Comparison of ENCODE assay signal across 27 cellular contexts in genomic region chr7:151204383-151205032, GRCh38. TPM values are rescaled to one million over a fixed set of nuclear protein-coding genes. Genes with fewer than 3 reads are reported as not detected.
A peak's percentile ranks its signal among the peaks of the same experiment; 100 is the strongest.
DNase-seq lines count a peak whose midpoint lies in the region; ATAC-seq and TF ChIP-seq lines count a peak whose summit lies in the region.
"Had no signal": no experiment of that assay in that cellular context is flagged by ENCODE, and none has a peak within 500 bp of the region (broad histone marks: within the 10 kb centered on the region; RNA-seq: fewer than 3 reads in every experiment).

No MANE protein-coding gene starts in this region.

- ATAC-seq in RWPE2 (ENCODE audit: low read depth), result peak; percentile 28; the same call in 2 of the 3 replicates
- peak; percentile 46 for ATAC-seq in left colon
- ATAC-seq: naive thymus-derived CD8-positive, alpha-beta T cell had no signal

- H3K36me3 ChIP-seq in RWPE2 (ENCODE audit: low read depth) (no peaks in the 10 kb centered on the region), tibial artery (no peaks in the 10 kb centered on the region)
- H3K36me3 ChIP-seq: WERI-Rb-1 had no signal

- H3K9me3 ChIP-seq in RWPE2 (ENCODE audit: severe bottlenecking) (no peaks in the 10 kb centered on the region), tibial artery (no peaks in the 10 kb centered on the region)

- H3K27ac ChIP-seq in RWPE2 (ENCODE audit: poor library complexity, severe bottlenecking) (no peak overlapping the region), tibial artery (no peak overlapping the region), substantia nigra (ENCODE audit: low read depth, low read length, poor library complexity, severe bottlenecking) (no peak overlapping the region)
- H3K27ac ChIP-seq: WERI-Rb-1 had no signal

- H3K4me1 ChIP-seq in RWPE2 (ENCODE audit: insufficient read depth, poor library complexity, severe bottlenecking) (no peaks in the 10 kb centered on the region), tibial artery (no peaks in the 10 kb centered on the region)

- CTCF ChIA-PET in GM10248 (lab: Yijun Ruan, JAX), result interaction anchor here (1.2 to 1.6 kb wide), 3 partner anchors 9 to 42 kb away, joined by 3 to 4 read pairs (median 3); no protein-coding TSS in a partner anchor

- TF ChIP-seq CTCF in AG09309 (IDR thresholded peaks at IDR 0.05; ENCODE audit: control insufficient read depth, insufficient read depth, low read depth, low read length, missing control alignments), result peak; percentile 5
- TF ChIP-seq CTCF in RWPE2 (IDR thresholded peaks at IDR 0.05; ENCODE audit: poor library complexity, severe bottlenecking), result no peak
- TF ChIP-seq CTCF in tibial artery (IDR thresholded peaks at IDR 0.05), result no peak
- no peak for TF ChIP-seq CTCF in GM10248 (IDR thresholded peaks at IDR 0.05; ENCODE audit: control extremely low read depth, extremely low read depth, low read depth, missing control alignments)

- DNase-seq in AG09309 (ENCODE audit: low read depth), result no peak
- peak; percentile 38 for DNase-seq in DMS53 treated with DMSO at 0.1 percent for 48 hours (lab: John Stamatoyannopoulos, UW; ENCODE audit: unreplicated experiment)
- no peak for DNase-seq in RWPE2 (ENCODE audit: low spot score)
- DNase-seq in left colon, result no peak
- DNase-seq in NCI-H345 (lab: John Stamatoyannopoulos, UW), result no peak
- no peak for DNase-seq in tibial artery
- DNase-seq in GM10248 (ENCODE audit: extremely low spot score), result no peak
- DNase-seq in substantia nigra (lab: John Stamatoyannopoulos, UW), result no peak
- DNase-seq: activated CD4-positive, alpha-beta T cell treated with anti-CD3 and anti-CD28 coated beads, Interleukin-2, amount 10 ng/mL, durations not matched to agents 24 days and 14 days; activated gamma-delta T cell treated with Interleukin-2 at 50 U/mL for 16 hours; activated T-cell treated with anti-CD3 and anti-CD28 coated beads, Interleukin-2, amount 50 U/mL, for 24 hours; C1 segment of cervical spinal cord; HFFc6; Kasumi-1; midbrain; naive thymus-derived CD8-positive, alpha-beta T cell; NCI-H187; NCI-H2227 treated with DMSO at 0.1 percent for 48 hours; retina; stimulated activated CD4-positive, alpha-beta T cell treated with anti-CD3 and anti-CD28 coated beads, Interleukin-2, amount 100 ng/mL, for 24 hours; WERI-Rb-1 had no signal

- POLR2A ChIA-PET in GM10248 (lab: Yijun Ruan, JAX), result no interaction called here

- H3K4me3 ChIP-seq in AG09309 (ENCODE audit: control insufficient read depth, low read depth, low read length) (no peak overlapping the region), RWPE2 (ENCODE audit: severe bottlenecking) (no peak overlapping the region), tibial artery (no peak overlapping the region)

- intact Hi-C loops in left colon (cut with DNase I, micrococcal nuclease), result no loop called here
- intact Hi-C loops in tibial artery (cut with DNase I; ENCODE audit: low total_unique reads), result no loop called here

- H3K27me3 ChIP-seq in RWPE2 (ENCODE audit: insufficient read depth, poor library complexity, severe bottlenecking), result peaks cover 40% of the 10 kb centered on the region
- peaks cover 0 to 41% of the 10 kb centered on the region in 2 donors for H3K27me3 ChIP-seq in tibial artery

RNA-seq across cellular contexts. Expression of gene H2BK1, which starts 5.8 kb away (rescaled TPM):
- total RNA-seq in left colon, result not detected
- total RNA-seq: activated CD4-positive, alpha-beta T cell treated with anti-CD3 and anti-CD28 coated beads, Interleukin-2, amount 10 ng/mL, durations not matched to agents 24 days and 14 days; astrocyte; Daoy; dermis microvascular lymphatic vessel endothelial cell; HFFc6; lower leg skin; OCI-LY7; omental fat pad had no signal

RNA-seq across cellular contexts. Expression of gene ASB10, which starts 17.5 kb away (rescaled TPM):
- total RNA-seq in left colon, result not detected
- total RNA-seq: activated CD4-positive, alpha-beta T cell treated with anti-CD3 and anti-CD28 coated beads, Interleukin-2, amount 10 ng/mL, durations not matched to agents 24 days and 14 days; astrocyte; Daoy; dermis microvascular lymphatic vessel endothelial cell; HFFc6; lower leg skin; naive thymus-derived CD8-positive, alpha-beta T cell; OCI-LY7; omental fat pad had no signal

RNA-seq across cellular contexts. Expression of gene ABCF2, which starts 22.5 kb away (rescaled TPM):
- total RNA-seq in left colon, result 10 to 100 TPM; 27.9 to 28.0 TPM

RNA-seq across cellular contexts. Expression of gene CHPF2, which starts 27.8 kb away (rescaled TPM):
- 10 to 100 TPM; 46.8 to 48.8 TPM for total RNA-seq in left colon

RNA-seq across cellular contexts. Expression of gene GBX1, which starts 37.0 kb away (rescaled TPM):
- not detected for total RNA-seq in left colon
- total RNA-seq: activated CD4-positive, alpha-beta T cell treated with anti-CD3 and anti-CD28 coated beads, Interleukin-2, amount 10 ng/mL, durations not matched to agents 24 days and 14 days; astrocyte; Daoy; dermis microvascular lymphatic vessel endothelial cell; HFFc6; naive thymus-derived CD8-positive, alpha-beta T cell; OCI-LY7; omental fat pad had no signal
